19 cellular contexts compared by ENCODE assay signal in the genomic region with DNA sequence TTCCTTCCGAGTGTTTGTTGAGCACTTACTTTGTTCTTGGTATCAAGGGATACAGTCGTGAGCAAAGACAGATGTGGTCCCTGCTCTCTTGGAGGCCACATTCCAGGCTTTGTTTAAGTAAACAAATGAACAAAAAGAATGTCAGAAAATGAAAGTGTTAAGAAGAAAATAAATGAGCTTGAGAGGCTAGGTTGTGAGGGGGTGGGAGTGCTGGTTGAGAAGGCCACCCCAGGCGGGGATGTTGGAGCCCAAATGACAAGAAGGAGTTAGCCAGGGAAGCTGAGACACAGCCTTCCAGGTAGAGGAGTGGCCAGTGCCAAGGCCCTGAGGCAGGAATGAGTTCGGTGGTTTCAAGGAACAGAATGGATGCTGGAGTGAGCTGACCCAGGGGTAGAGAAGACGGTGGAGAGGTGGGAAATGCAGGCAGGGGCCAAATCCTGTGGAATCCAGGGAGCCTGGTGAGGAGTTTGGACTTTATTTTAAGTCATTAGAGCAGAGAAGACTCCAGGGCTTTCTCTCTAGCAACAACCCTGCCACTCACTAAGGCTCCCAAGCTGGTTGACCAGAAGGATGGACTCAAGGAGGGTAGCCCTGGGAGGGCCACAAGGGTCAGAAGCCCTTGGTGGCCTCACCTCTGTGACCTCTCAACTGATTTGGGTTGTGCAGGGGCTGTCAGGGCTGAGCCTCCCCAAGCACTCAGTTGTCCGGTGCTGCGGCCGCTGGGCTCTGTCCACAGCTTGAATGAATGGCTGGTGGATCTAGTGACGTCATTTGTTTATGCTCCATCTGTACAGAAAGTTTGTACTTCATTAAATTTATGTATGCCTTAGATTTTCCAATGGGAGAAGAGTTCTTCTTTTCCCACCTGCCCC.
DNase-seq lines count a peak whose midpoint lies in the region; ATAC-seq and TF ChIP-seq lines count a peak whose summit lies in the region.
"Had no signal": no experiment of that assay in that cellular context is flagged by ENCODE, and none has a peak within 500 bp of the region (broad histone marks: within the 10 kb centered on the region; RNA-seq: fewer than 3 reads in every experiment).

No MANE protein-coding gene starts in this region.

- no peak overlapping the region for H3K4me2 ChIP-seq in GM23248 (ENCODE audit: unreplicated experiment)

- no peaks in the 10 kb centered on the region for H3K79me2 ChIP-seq in GM23248 (ENCODE audit: insufficient read depth)

- peak; percentile 44 for DNase-seq in activated effector memory CD4-positive, alpha-beta T cell treated with anti-CD3 and anti-CD28 coated beads, Interleukin-2, amount 50 U/mL, for 16 hours
- DNase-seq in activated effector memory CD4-positive, alpha-beta T cell treated with Interleukin-2 at 50 U/mL for 16 hours: no peak
- peak; percentile 22 for DNase-seq in astrocyte of the hippocampus (ENCODE audit: low read depth, low spot score)
- peak; percentile 47 for DNase-seq in iris pigment epithelial cell (ENCODE audit: low read depth)
- DNase-seq in uterus: peak in 1 of 2 donors; percentile 9
- no peak for DNase-seq in midbrain (lab: John Stamatoyannopoulos, UW)
- DNase-seq in GM23248: no peak
- DNase-seq: activated CD4-positive, alpha-beta T cell treated with anti-CD3 and anti-CD28 coated beads, Interleukin-2, amount 10 ng/mL, durations not matched to agents 7 days and 5 days; activated CD8-positive, alpha-beta memory T cell treated with anti-CD3 and anti-CD28 coated beads, Interleukin-2, amount 50 U/mL, for 48 hours; activated gamma-delta T cell treated with Interleukin-2 at 50 U/mL for 16 hours; anterior cingulate cortex; gastrocnemius medialis; left lung; MM.1S; NCI-H345; small intestine; stimulated activated CD4-positive, alpha-beta T cell treated with anti-CD3 and anti-CD28 coated beads, Interleukin-4, amount 100 ng/mL, for 1 hour had no signal

- H3K9ac ChIP-seq in GM23248: no peak overlapping the region

- H3K4me1 ChIP-seq in uterus (no peaks in the 10 kb centered on the region), GM23248 (ENCODE audit: insufficient read depth) (no peaks in the 10 kb centered on the region)
- H3K4me1 ChIP-seq: gastrocnemius medialis, left lung had no signal

- in situ Hi-C loops in GM23248 (cut with MboI): no loop called here

- TF ChIP-seq POLR2A in uterus (IDR thresholded peaks at IDR 0.05): no peak

- no peak for ATAC-seq in GM21737 (IDR thresholded peaks at IDR 0.05; ENCODE audit: unreplicated experiment)
- ATAC-seq: gastrocnemius medialis, left lung had no signal

- no peaks in the 10 kb centered on the region for H3K27me3 ChIP-seq in uterus
- no peaks in the 10 kb centered on the region for H3K27me3 ChIP-seq in GM23248 (replicated peaks; ENCODE audit: insufficient read depth)

- WGBS in GM23248 (ENCODE audit: low coverage in 1 of 2, low lambda C conversion rate in 2 of 2, missing lambda C conversion rate in 2 of 2), 2 experiments: 73 to 76% methylated on average over 9 of the region's 9 CpGs

- H3K9me3 ChIP-seq in uterus: no peaks in the 10 kb centered on the region
- H3K9me3 ChIP-seq in GM23248 (ENCODE audit: low read depth): no peaks in the 10 kb centered on the region
- H3K9me3 ChIP-seq: gastrocnemius medialis, left lung had no signal

- H3K36me3 ChIP-seq in uterus: no peaks in the 10 kb centered on the region
- H3K36me3 ChIP-seq in GM23248 (ENCODE audit: low read depth): no peaks in the 10 kb centered on the region
- H3K36me3 ChIP-seq: gastrocnemius medialis, left lung had no signal

- H2AFZ ChIP-seq in GM23248: no peak overlapping the region

- no peak overlapping the region for H3K4me3 ChIP-seq in uterus
- no peak overlapping the region for H3K4me3 ChIP-seq in GM23248
- H3K4me3 ChIP-seq: gastrocnemius medialis, left lung had no signal

- no peaks in the 10 kb centered on the region for H3K9me2 ChIP-seq in GM23248 (ENCODE audit: insufficient read depth)

- H3F3A ChIP-seq in GM23248 (ENCODE audit: insufficient read depth): no peaks in the 10 kb centered on the region

- TF ChIP-seq CTCF in uterus (IDR thresholded peaks at IDR 0.05): no peak

- H3K27ac ChIP-seq in uterus: peak overlapping the region; percentile 26 to 30
- no peak overlapping the region for H3K27ac ChIP-seq in GM23248
- H3K27ac ChIP-seq: 22Rv1, gastrocnemius medialis, left lung had no signal

- H4K20me1 ChIP-seq in GM23248 (ENCODE audit: insufficient read depth): no peaks in the 10 kb centered on the region

- intact Hi-C loops in uterus (cut with DNase I; ENCODE audit: low total_unique reads): no loop called here

Comparison
In these comparisons a context has a peak if more than half of its experiments do, and no peak if none do; other contexts are left out.
1. DNase-seq: peak in activated effector memory CD4-positive, alpha-beta T cell treated with anti-CD3 and anti-CD28 coated beads, Interleukin-2, amount 50 U/mL, for 16 hours (single experiment), astrocyte of the hippocampus (single experiment) and iris pigment epithelial cell (single experiment); none in activated effector memory CD4-positive, alpha-beta T cell treated with Interleukin-2 at 50 U/mL for 16 hours (single experiment), midbrain (single experiment) and GM23248 (single experiment).